ENCODE assay signal across 19 cellular contexts in the genomic region with DNA sequence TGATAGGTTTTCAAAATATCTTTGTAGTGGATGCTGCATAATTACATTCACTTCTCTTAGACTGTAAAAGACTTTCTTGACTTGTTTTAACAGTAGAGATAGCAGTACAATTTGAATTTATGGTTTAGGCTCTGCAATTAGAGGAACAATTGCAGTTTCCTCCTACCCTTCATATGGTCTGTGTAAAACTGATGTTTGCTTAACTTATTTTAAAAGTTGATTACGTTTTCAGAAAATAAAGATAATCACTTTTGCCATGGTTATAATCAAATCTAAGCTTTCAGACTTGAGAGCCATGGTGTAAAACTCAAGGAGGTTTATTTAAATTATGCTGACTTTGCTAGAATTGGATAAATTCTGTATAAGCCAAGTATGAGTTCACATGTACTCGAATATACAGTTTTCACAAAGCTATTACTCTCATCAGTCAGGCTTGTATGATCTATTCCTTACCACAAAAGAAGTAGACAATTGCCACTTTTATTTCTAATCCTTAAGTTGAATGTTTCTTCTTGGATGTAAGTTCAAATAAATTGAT.
"Had no signal": no experiment of that assay in that cellular context is flagged by ENCODE, and none has a peak within 500 bp of the region (broad histone marks: within the 10 kb centered on the region; RNA-seq: fewer than 3 reads in every experiment).

No MANE protein-coding gene starts in this region.

- H3K27me3 ChIP-seq: esophagus muscularis mucosa, gastrocnemius medialis, heart right ventricle, sigmoid colon, stomach had no signal

- H3K27ac ChIP-seq: epithelial cell of prostate, esophagus muscularis mucosa, gastrocnemius medialis, heart right ventricle, sigmoid colon, skin epidermis, stomach had no signal

- H3K9me3 ChIP-seq: esophagus muscularis mucosa, gastrocnemius medialis, heart right ventricle, mucosa of descending colon, sigmoid colon, stomach had no signal

- H3K4me3 ChIP-seq: esophagus muscularis mucosa, gastrocnemius medialis, heart right ventricle, mucosa of descending colon, sigmoid colon, skin epidermis, stomach had no signal

- DNase-seq: effector memory CD8-positive, alpha-beta T cell; gastrocnemius medialis; heart right ventricle; hypothalamus; kidney glomerular epithelial cell; mucosa of descending colon; naive thymus-derived CD8-positive, alpha-beta T cell; posterior cingulate gyrus; sigmoid colon; stimulated activated CD4-positive, alpha-beta T cell treated with anti-CD3 and anti-CD28 coated beads, Interleukin-2, amount 100 ng/mL, for 24 hours; stimulated activated CD4-positive, alpha-beta T cell treated with anti-CD3 and anti-CD28 coated beads, Interleukin-4, amount 100 ng/mL, for 4 hours; stimulated activated naive B cell treated with anti-CD40 and anti-IgM and Interleukin-4, amounts not matched to agents 10 μg/mL and 1 μg/mL and 100 μg/mL, for 72 hours; stomach; substantia nigra had no signal

- FAIRE-seq: islet of Langerhans, urothelium cell line had no signal

- ATAC-seq: effector memory CD8-positive, alpha-beta T cell; gastrocnemius medialis; heart right ventricle; mucosa of descending colon; naive thymus-derived CD8-positive, alpha-beta T cell; stimulated activated naive B cell treated with anti-CD40 and anti-IgM and Interleukin-4, amounts not matched to agents 10 μg/mL and 1 μg/mL and 100 μg/mL, for 72 hours had no signal
